8 cellular contexts compared by ENCODE assay signal in genomic region chr14:64117671-64118402, GRCh38.
DNase-seq lines count a peak whose midpoint lies in the region; ATAC-seq and TF ChIP-seq lines count a peak whose summit lies in the region.

No MANE protein-coding gene starts in this region.

- no peak for DNase-seq in natural killer cell treated with Interleukin-12 subunit alpha and Interleukin-12 subunit beta and Interleukin-15 and Interleukin-18, amount 100 ng/mL, for 72 hours (ENCODE audit: low spot score)
- no peak for DNase-seq in natural killer cell
- no peak for DNase-seq in Kasumi-1 (lab: John Stamatoyannopoulos, UW)
- no peak for DNase-seq in activated CD8-positive, alpha-beta memory T cell treated with anti-CD3 and anti-CD28 coated beads, Interleukin-2, amount 50 U/mL, for 48 hours
- DNase-seq in H7, result no peak
- DNase-seq in activated naive CD4-positive, alpha-beta T cell treated with Interleukin-2 at 50 U/mL for 16 hours, result no peak

- H3K27ac ChIP-seq in esophagus (ENCODE audit: low read depth in 2 of 2, low read length in 1 of 2), result peak overlapping the region; percentile 79 to 82

- H3K9me3 ChIP-seq in esophagus (ENCODE audit: control insufficient read depth in 2 of 2, insufficient read depth in 1 of 2, low read depth in 1 of 2, low read length in 1 of 2), result no peaks in the 10 kb centered on the region

- no peak for ATAC-seq in natural killer cell treated with Interleukin-12 subunit alpha and Interleukin-12 subunit beta and Interleukin-15 and Interleukin-18, amount 100 ng/mL, for 72 hours
- ATAC-seq in natural killer cell, result no peak

- no peaks in the 10 kb centered on the region for H3K27me3 Mint-ChIP-seq in natural killer cell treated with Interleukin-12 subunit alpha and Interleukin-12 subunit beta and Interleukin-15 and Interleukin-18, amount 100 ng/mL, for 72 hours
- no peaks in the 10 kb centered on the region for H3K27me3 Mint-ChIP-seq in natural killer cell (ENCODE audit: low read depth in 2 of 2)
- no peaks in the 10 kb centered on the region for H3K27me3 Mint-ChIP-seq in nephron (ENCODE audit: low read depth)

- 43 to 54% methylated on average over 11 of the region's 11 CpGs for WGBS in esophagus, 2 donors

- H3K4me1 Mint-ChIP-seq in natural killer cell treated with Interleukin-12 subunit alpha and Interleukin-12 subunit beta and Interleukin-15 and Interleukin-18, amount 100 ng/mL, for 72 hours (ENCODE audit: low read depth in 2 of 2), result peaks cover 4 to 15% of the 10 kb centered on the region in 2 donors
- H3K4me1 Mint-ChIP-seq in natural killer cell, result no peaks in the 10 kb centered on the region
- peaks cover 18% of the 10 kb centered on the region for H3K4me1 Mint-ChIP-seq in nephron

- peak overlapping the region; percentile 34 to 59 for H3K27ac Mint-ChIP-seq in natural killer cell treated with Interleukin-12 subunit alpha and Interleukin-12 subunit beta and Interleukin-15 and Interleukin-18, amount 100 ng/mL, for 72 hours
- H3K27ac Mint-ChIP-seq in natural killer cell, result peak overlapping the region in 1 of 2 donors; percentile 35
- peak overlapping the region in 2 of 3 experiments; percentile 55 to 60 for H3K27ac Mint-ChIP-seq in nephron

- no peak overlapping the region for H3K4me3 Mint-ChIP-seq in natural killer cell treated with Interleukin-12 subunit alpha and Interleukin-12 subunit beta and Interleukin-15 and Interleukin-18, amount 100 ng/mL, for 72 hours
- H3K4me3 Mint-ChIP-seq in natural killer cell (no peak overlapping the region), nephron (no peak overlapping the region)

- H3K4me1 ChIP-seq in esophagus (ENCODE audit: control insufficient read depth in 2 of 2, insufficient read depth in 2 of 2, low read length in 1 of 2), result peaks cover 2% of the 10 kb centered on the region in 2 donors

- H3K4me3 ChIP-seq in esophagus (ENCODE audit: low read depth in 1 of 2, low read length in 2 of 2), result no peak overlapping the region
- no peak overlapping the region for H3K4me3 ChIP-seq in H7 (ENCODE audit: insufficient read depth, low read depth, low read length)

- peaks cover 7% of the 10 kb centered on the region for H3K36me3 Mint-ChIP-seq in natural killer cell treated with Interleukin-12 subunit alpha and Interleukin-12 subunit beta and Interleukin-15 and Interleukin-18, amount 100 ng/mL, for 72 hours
- H3K36me3 Mint-ChIP-seq in natural killer cell, result peaks cover 15% of the 10 kb centered on the region
- H3K36me3 Mint-ChIP-seq in nephron (ENCODE audit: low read depth), result peaks cover 35% of the 10 kb centered on the region

- intact Hi-C loops in natural killer cell (cut with micrococcal nuclease), result no loop called here

- H3K9me3 Mint-ChIP-seq in natural killer cell treated with Interleukin-12 subunit alpha and Interleukin-12 subunit beta and Interleukin-15 and Interleukin-18, amount 100 ng/mL, for 72 hours, result no peaks in the 10 kb centered on the region
- H3K9me3 Mint-ChIP-seq in natural killer cell (no peaks in the 10 kb centered on the region), nephron (no peaks in the 10 kb centered on the region)

- H3K27me3 ChIP-seq in esophagus (ENCODE audit: control insufficient read depth in 1 of 2, insufficient read depth in 2 of 2, low read length in 2 of 2) (no peaks in the 10 kb centered on the region), H7 (ENCODE audit: control insufficient read depth, insufficient read depth, low read length) (no peaks in the 10 kb centered on the region)

- H3K36me3 ChIP-seq in esophagus (ENCODE audit: control insufficient read depth in 2 of 2, insufficient read depth in 2 of 2, low read length in 1 of 2) (peaks cover 5% of the 10 kb centered on the region in 2 donors), H7 (replicated peaks; ENCODE audit: control insufficient read depth, insufficient read depth, low read length) (peaks cover 4% of the 10 kb centered on the region)

- TF ChIP-seq CTCF in natural killer cell (IDR thresholded peaks at IDR 0.05) (no peak), nephron (IDR thresholded peaks at IDR 0.05; ENCODE audit: unreplicated experiment in 3 of 3) (no peak)
